8 cellular contexts compared by ENCODE assay signal in genomic region chr14:76958975-76959710, GRCh38.
DNase-seq lines count a peak whose midpoint lies in the region; ATAC-seq and TF ChIP-seq lines count a peak whose summit lies in the region.

No MANE protein-coding gene starts in this region.

- DNase-seq in DMS53 (lab: John Stamatoyannopoulos, UW) (peak; percentile 41), DMS53 treated with DMSO at 0.1 percent for 48 hours (lab: John Stamatoyannopoulos, UW; ENCODE audit: unreplicated experiment) (no peak), mesothelial cell of epicardium (ENCODE audit: low spot score in 2 of 2, unreplicated experiment in 2 of 2) (no peak), superior temporal gyrus (ENCODE audit: extremely low spot score) (no peak), DMS153 treated with DMSO at 0.1 percent for 48 hours (lab: John Stamatoyannopoulos, UW; ENCODE audit: unreplicated experiment) (no peak)
- peak; percentile 28 for DNase-seq in activated naive CD8-positive, alpha-beta T cell treated with anti-CD3 and anti-CD28 coated beads for 36 hours

- ATAC-seq in HG03097 (IDR thresholded peaks at IDR 0.05; ENCODE audit: low FRiP score, unreplicated experiment) (peak; percentile 26), HG02678 (IDR thresholded peaks at IDR 0.05; ENCODE audit: unreplicated experiment) (no peak)

- no peak for TF ChIP-seq CTCF in mesothelial cell of epicardium (IDR thresholded peaks at IDR 0.05; ENCODE audit: unreplicated experiment)

- H3K4me1 Mint-ChIP-seq in activated naive CD8-positive, alpha-beta T cell treated with anti-CD3 and anti-CD28 coated beads for 36 hours, result peaks cover 79% of the 10 kb centered on the region
- H3K4me1 Mint-ChIP-seq in mesothelial cell of epicardium, result peaks cover 70% of the 10 kb centered on the region

- H3K27ac Mint-ChIP-seq in activated naive CD8-positive, alpha-beta T cell treated with anti-CD3 and anti-CD28 coated beads for 36 hours, result peak overlapping the region; percentile 63
- H3K27ac Mint-ChIP-seq in mesothelial cell of epicardium, result peak overlapping the region; percentile 87

- H3K4me3 Mint-ChIP-seq in activated naive CD8-positive, alpha-beta T cell treated with anti-CD3 and anti-CD28 coated beads for 36 hours, result no peak overlapping the region
- H3K4me3 Mint-ChIP-seq in mesothelial cell of epicardium, result no peak overlapping the region

- H3K36me3 Mint-ChIP-seq in activated naive CD8-positive, alpha-beta T cell treated with anti-CD3 and anti-CD28 coated beads for 36 hours, result peaks cover 17% of the 10 kb centered on the region
- H3K36me3 Mint-ChIP-seq in mesothelial cell of epicardium, result no peaks in the 10 kb centered on the region

- H3K9me3 Mint-ChIP-seq in activated naive CD8-positive, alpha-beta T cell treated with anti-CD3 and anti-CD28 coated beads for 36 hours, result peaks cover 6% of the 10 kb centered on the region
- no peaks in the 10 kb centered on the region for H3K9me3 Mint-ChIP-seq in mesothelial cell of epicardium

- no peaks in the 10 kb centered on the region for H3K27me3 Mint-ChIP-seq in activated naive CD8-positive, alpha-beta T cell treated with anti-CD3 and anti-CD28 coated beads for 36 hours
- H3K27me3 Mint-ChIP-seq in mesothelial cell of epicardium (ENCODE audit: low read depth), result no peaks in the 10 kb centered on the region

Comparison
In these comparisons a context has a peak if more than half of its experiments do, and no peak if none do; other contexts are left out.
1. DNase-seq: peak in DMS53 (single experiment) and activated naive CD8-positive, alpha-beta T cell treated with anti-CD3 and anti-CD28 coated beads for 36 hours (single experiment); none in DMS53 treated with DMSO at 0.1 percent for 48 hours (single experiment), mesothelial cell of epicardium (0 of 2), superior temporal gyrus (single experiment) and DMS153 treated with DMSO at 0.1 percent for 48 hours (single experiment).